Comparison of ENCODE assay signal across 11 cellular contexts in genomic region chr10:6507311-6507710, GRCh38.
DNase-seq lines count a peak whose midpoint lies in the region; ATAC-seq and TF ChIP-seq lines count a peak whose summit lies in the region.
"Had no signal": no experiment of that assay in that cellular context is flagged by ENCODE, and none has a peak within 500 bp of the region (broad histone marks: within the 10 kb centered on the region; RNA-seq: fewer than 3 reads in every experiment).

No MANE protein-coding gene starts in this region.

- peak overlapping the region; percentile 14 for H3K27ac ChIP-seq in CD4-positive, alpha-beta memory T cell (ENCODE audit: low read depth, low read length)
- peak overlapping the region; percentile 77 for H3K27ac ChIP-seq in angular gyrus (ENCODE audit: low read depth, low read length)
- H3K27ac ChIP-seq in adrenal gland, result no peak overlapping the region
- H3K27ac ChIP-seq: left ventricle myocardium inferior, Peyer's patch had no signal

- intact Hi-C loops in CD4-positive, alpha-beta memory T cell (cut with micrococcal nuclease), result no loop called here
- intact Hi-C loops in left colon (cut with DNase I, micrococcal nuclease), result no loop called here
- intact Hi-C loops in adrenal gland (cut with DNase I), result no loop called here

- no peak for TF ChIP-seq POLR2A in adrenal gland (IDR thresholded peaks at IDR 0.05)

- H3K9me3 Mint-ChIP-seq in CD4-positive, alpha-beta memory T cell, result peaks cover 0 to 5% (median 0%) of the 10 kb centered on the region in 8 donors
- peaks cover 3% of the 10 kb centered on the region for H3K9me3 Mint-ChIP-seq in chondrocyte (ENCODE audit: low read depth)

- H3K27me3 ChIP-seq in CD4-positive, alpha-beta memory T cell (ENCODE audit: insufficient read depth, low read length), result no peaks in the 10 kb centered on the region
- H3K27me3 ChIP-seq in adrenal gland, result no peaks in the 10 kb centered on the region
- H3K27me3 ChIP-seq: Peyer's patch had no signal

- no peaks in the 10 kb centered on the region for H3K9me3 ChIP-seq in CD4-positive, alpha-beta memory T cell (ENCODE audit: control insufficient read depth in 1 of 2, low read length in 2 of 2)
- no peaks in the 10 kb centered on the region for H3K9me3 ChIP-seq in adrenal gland (replicated peaks in 1 of 3)
- H3K9me3 ChIP-seq: left ventricle myocardium inferior, Peyer's patch had no signal

- H3K36me3 Mint-ChIP-seq in CD4-positive, alpha-beta memory T cell, result peaks cover 59 to 64% of the 10 kb centered on the region in 2 donors
- no peaks in the 10 kb centered on the region for H3K36me3 Mint-ChIP-seq in chondrocyte (ENCODE audit: low read depth)

- POLR2A ChIA-PET in CD4-positive, alpha-beta memory T cell (lab: Charles Lee; ENCODE audit: partially characterized antibody), result interaction anchor here (2.0 to 3.9 kb wide), 2 partner anchors 23 to 56 kb away, joined by 5 to 9 read pairs; no protein-coding TSS in a partner anchor

- H3K4me3 ChIP-seq in CD4-positive, alpha-beta memory T cell (ENCODE audit: low read length in 2 of 2), result no peak overlapping the region
- H3K4me3 ChIP-seq in adrenal gland, result no peak overlapping the region
- H3K4me3 ChIP-seq: left ventricle myocardium inferior, Peyer's patch had no signal

- H3K4me3 Mint-ChIP-seq in CD4-positive, alpha-beta memory T cell, result peak overlapping the region in 5 of 8 donors; percentile 0 to 33 (median 24)
- no peak overlapping the region for H3K4me3 Mint-ChIP-seq in chondrocyte (ENCODE audit: unreplicated experiment)

- peak overlapping the region; percentile 74 to 92 (median 85) for H3K27ac Mint-ChIP-seq in CD4-positive, alpha-beta memory T cell
- no peak overlapping the region for H3K27ac Mint-ChIP-seq in chondrocyte (ENCODE audit: unreplicated experiment)

- peaks cover 41 to 66% (median 53%) of the 10 kb centered on the region in 4 donors for H3K4me1 Mint-ChIP-seq in CD4-positive, alpha-beta memory T cell
- H3K4me1 Mint-ChIP-seq in chondrocyte (ENCODE audit: low read depth), result no peaks in the 10 kb centered on the region

- ATAC-seq in GM18909 (IDR thresholded peaks at IDR 0.05; ENCODE audit: poor library complexity, unreplicated experiment), result peak; percentile 85
- peak; percentile 85 for ATAC-seq in HG03060 (IDR thresholded peaks at IDR 0.05; ENCODE audit: low read depth, unreplicated experiment)
- no peak for ATAC-seq in left colon

- peaks cover 45% of the 10 kb centered on the region for H3K36me3 ChIP-seq in CD4-positive, alpha-beta memory T cell (ENCODE audit: insufficient read depth, low read length)
- no peaks in the 10 kb centered on the region for H3K36me3 ChIP-seq in adrenal gland (replicated peaks in 1 of 2)
- H3K36me3 ChIP-seq: left ventricle myocardium inferior, Peyer's patch had no signal

- TF ChIP-seq CTCF in chondrocyte (IDR thresholded peaks at IDR 0.05), result no peak
- no peak for TF ChIP-seq CTCF in adrenal gland (IDR thresholded peaks at IDR 0.05)

- peaks cover 49% of the 10 kb centered on the region for H3K4me1 ChIP-seq in CD4-positive, alpha-beta memory T cell (ENCODE audit: insufficient read depth, low read length)
- no peaks in the 10 kb centered on the region for H3K4me1 ChIP-seq in adrenal gland (replicated peaks in 1 of 2)
- H3K4me1 ChIP-seq: left ventricle myocardium inferior, Peyer's patch had no signal

- no peak for DNase-seq in CD4-positive, alpha-beta memory T cell
- DNase-seq in NCI-H748 treated with DMSO at 0.1 percent for 48 hours (lab: John Stamatoyannopoulos, UW), result no peak
- no peak for DNase-seq in left colon
- no peak for DNase-seq in chondrocyte (ENCODE audit: low spot score)
- no peak for DNase-seq in adrenal gland
- DNase-seq: left ventricle myocardium inferior, Peyer's patch, trophoblast cell had no signal

- CTCF ChIA-PET in CD4-positive, alpha-beta memory T cell (lab: Charles Lee; ENCODE audit: partially characterized antibody), result interaction anchor here (1.3 kb wide), 2 partner anchors 9 to 10 kb away, joined by 3 read pairs; no protein-coding TSS in a partner anchor

- no peaks in the 10 kb centered on the region for H3K27me3 Mint-ChIP-seq in CD4-positive, alpha-beta memory T cell
- peaks cover 9% of the 10 kb centered on the region for H3K27me3 Mint-ChIP-seq in chondrocyte (ENCODE audit: low read depth)

- 74 to 82% (median 80%) methylated on average over 5 of the region's 5 CpGs for whole genome bisulfite sequencing in adrenal gland, 4 donors

Comparison
In these comparisons a context has a peak if more than half of its experiments do, and no peak if none do; other contexts are left out.
1. H3K27ac ChIP-seq: peak in CD4-positive, alpha-beta memory T cell (single experiment) and angular gyrus (single experiment); none in adrenal gland (0 of 5).